8 cellular contexts compared by ENCODE assay signal in genomic region chr15:40096094-40096876, GRCh38. TPM values are rescaled to one million over a fixed set of nuclear protein-coding genes. Genes with fewer than 3 reads are reported as not detected.
DNase-seq lines count a peak whose midpoint lies in the region; ATAC-seq, FAIRE-seq and TF ChIP-seq lines count a peak whose summit lies in the region.

No MANE protein-coding gene starts in this region.

- H2AFZ ChIP-seq in OCI-LY3 (ENCODE audit: low read depth, low read length), result no peak overlapping the region

- TF ChIP-seq CTCF in OCI-LY3 (IDR thresholded peaks at IDR 0.05; ENCODE audit: low read depth, low read length) (no peak), nephron (IDR thresholded peaks at IDR 0.05; ENCODE audit: unreplicated experiment in 3 of 3) (no peak)

- H3K4me3 Mint-ChIP-seq in nephron, result peak overlapping the region; percentile 42 to 77 (median 62)

- DNase-seq in GM12892 (ENCODE audit: insufficient read length) (no peak), NCI-H82 (lab: John Stamatoyannopoulos, UW) (no peak), mucosa of gallbladder (ENCODE audit: low spot score) (no peak), left ventricle myocardium superior (no peak)
- DNase-seq in activated CD4-positive, CD25-positive, alpha-beta regulatory T cell (lab: John Stamatoyannopoulos, UW), result no peak

- intact Hi-C loops in left ventricle myocardium superior (cut with micrococcal nuclease), result no loop called here

- H3K27me3 ChIP-seq in OCI-LY3 (ENCODE audit: low read depth, low read length), result no peaks in the 10 kb centered on the region

- ATAC-seq in GM21529 (IDR thresholded peaks at IDR 0.05; ENCODE audit: unreplicated experiment) (peak; percentile 46), left ventricle myocardium superior (no peak)

- peaks cover 100% of the 10 kb centered on the region for H3K4me1 Mint-ChIP-seq in nephron

- no peaks in the 10 kb centered on the region for H3K9me3 ChIP-seq in OCI-LY3 (ENCODE audit: insufficient read depth, low read length)

- no peaks in the 10 kb centered on the region for H3K27me3 Mint-ChIP-seq in nephron (ENCODE audit: low read depth)

- peak overlapping the region; percentile 99 for H3K27ac ChIP-seq in OCI-LY3 (ENCODE audit: low read length)

- H3K4me2 ChIP-seq in OCI-LY3 (ENCODE audit: low read length), result peak overlapping the region; percentile 93

- peaks cover 89% of the 10 kb centered on the region for H3K79me2 ChIP-seq in OCI-LY3 (ENCODE audit: low read length)

- peaks cover 69% of the 10 kb centered on the region for H3K36me3 Mint-ChIP-seq in nephron (ENCODE audit: low read depth)

- H3K4me1 ChIP-seq in OCI-LY3 (ENCODE audit: low read length), result peaks cover 80% of the 10 kb centered on the region

- H3K27ac Mint-ChIP-seq in nephron, result peak overlapping the region; percentile 97 to 100 (median 99)

- H3K9ac ChIP-seq in OCI-LY3 (ENCODE audit: low read length), result peak overlapping the region; percentile 67

- H4K20me1 ChIP-seq in OCI-LY3 (ENCODE audit: insufficient read depth, low read length), result peaks cover 44% of the 10 kb centered on the region

- no peaks in the 10 kb centered on the region for H3K9me3 Mint-ChIP-seq in nephron

- FAIRE-seq in GM12892 (lab: Jason Lieb, UNC), result peak; percentile 36

- peak overlapping the region; percentile 53 for H3K4me3 ChIP-seq in OCI-LY3 (ENCODE audit: low read length)

- H3K36me3 ChIP-seq in OCI-LY3 (replicated peaks; ENCODE audit: low read depth, low read length), result peaks cover 86% of the 10 kb centered on the region

- TF ChIP-seq POLR2A in GM12892 (IDR thresholded peaks at IDR 0.05; ENCODE audit: low read depth, low read length), result no peak

RNA-seq across cellular contexts. Expression of gene BMF, which starts 12.4 kb away (rescaled TPM):
- polyA plus RNA-seq in GM12892 (2012; ENCODE audit: missing spikeins), result 22.2 TPM
- total RNA-seq in mucosa of gallbladder (36.2 TPM), left ventricle myocardium superior (3.2 TPM)

RNA-seq across cellular contexts. Expression of gene SRP14, which starts 57.3 kb away (rescaled TPM):
- 488 TPM for polyA plus RNA-seq in GM12892 (2012; ENCODE audit: missing spikeins)
- total RNA-seq in mucosa of gallbladder (186 TPM), left ventricle myocardium superior (235 TPM)
